ENCODE assay signal across 31 cellular contexts in genomic region chr2:161150704-161151103, GRCh38.
"Had no signal": no experiment of that assay in that cellular context is flagged by ENCODE, and none has a peak within 500 bp of the region (broad histone marks: within the 10 kb centered on the region; RNA-seq: fewer than 3 reads in every experiment).

No MANE protein-coding gene starts in this region.

- DNase-seq: activated CD4-positive, alpha-beta T cell treated with anti-CD3 and anti-CD28 coated beads for 1 hour; activated CD4-positive, alpha-beta T cell treated with anti-CD3 and anti-CD28 coated beads for 4 hours; activated CD4-positive, alpha-beta T cell treated with anti-CD3 and anti-CD28 coated beads, Interleukin-2, amount 10 ng/mL, durations not matched to agents 7 days and 5 days; activated CD4-positive, alpha-beta T cell treated with anti-CD3 and anti-CD28 coated beads, Interleukin-2, amount 50 U/mL, for 48 hours; activated CD8-positive, alpha-beta memory T cell treated with anti-CD3 and anti-CD28 coated beads for 24 hours; activated CD8-positive, alpha-beta T cell treated with anti-CD3 and anti-CD28 coated beads for 36 hours; activated effector memory CD4-positive, alpha-beta T cell treated with Interleukin-2 at 50 U/mL for 16 hours; activated gamma-delta T cell treated with Interleukin-2 at 50 U/mL for 16 hours; activated naive CD4-positive, alpha-beta T cell treated with anti-CD3 and anti-CD28 coated beads, Interleukin-2, amount 50 U/mL, for 16 hours; activated naive CD4-positive, alpha-beta T cell treated with Interleukin-2 at 50 U/mL for 16 hours; activated T-cell treated with anti-CD3 and anti-CD28 coated beads, Interleukin-2, amount 50 U/mL, for 1 hour; activated T-cell treated with anti-CD3 and anti-CD28 coated beads, Interleukin-2, amount 50 U/mL, for 48 hours; central memory CD4-positive, alpha-beta T cell; dorsolateral prefrontal cortex; effector memory CD4-positive, alpha-beta T cell; endodermal cell; foreskin fibroblast; glutamatergic neuron; heart left ventricle; T-helper 2 cell had no signal

- ATAC-seq: activated CD8-positive, alpha-beta T cell treated with anti-CD3 and anti-CD28 coated beads for 36 hours; esophagus mucosa; heart left ventricle; WTC11 had no signal

- H3K36me3 ChIP-seq: ascending aorta, breast epithelium, cardiac muscle cell, heart left ventricle had no signal

- H3K27me3 Mint-ChIP-seq: activated CD4-positive, alpha-beta T cell treated with anti-CD3 and anti-CD28 coated beads, Interleukin-2, amount 10 ng/mL, durations not matched to agents 7 days and 5 days; activated CD8-positive, alpha-beta T cell treated with anti-CD3 and anti-CD28 coated beads for 36 hours; activated naive CD8-positive, alpha-beta T cell; dendritic cell treated with granulocyte-macrophage colony-stimulating factor and Interleukin-4, amounts not matched to agents 40 ng/mL and 50 ng/mL, for 4 days had no signal

- FAIRE-seq: frontal cortex had no signal

- H3K27ac ChIP-seq: ascending aorta, breast epithelium, cardiac muscle cell, coronary artery, dorsolateral prefrontal cortex, heart left ventricle, VCaP had no signal

- H3K4me3 Mint-ChIP-seq: activated CD4-positive, alpha-beta T cell treated with anti-CD3 and anti-CD28 coated beads, Interleukin-2, amount 10 ng/mL, durations not matched to agents 7 days and 5 days; activated CD8-positive, alpha-beta T cell treated with anti-CD3 and anti-CD28 coated beads for 36 hours; activated naive CD8-positive, alpha-beta T cell; brain; dendritic cell treated with granulocyte-macrophage colony-stimulating factor and Interleukin-4, amounts not matched to agents 40 ng/mL and 50 ng/mL, for 4 days; endodermal cell; WTC11 had no signal

- H3K27ac Mint-ChIP-seq: activated CD4-positive, alpha-beta T cell treated with anti-CD3 and anti-CD28 coated beads, Interleukin-2, amount 10 ng/mL, durations not matched to agents 7 days and 5 days; activated CD8-positive, alpha-beta T cell treated with anti-CD3 and anti-CD28 coated beads for 36 hours; brain; dendritic cell treated with granulocyte-macrophage colony-stimulating factor and Interleukin-4, amounts not matched to agents 40 ng/mL and 50 ng/mL, for 4 days; endodermal cell; WTC11 had no signal

- H3K4me1 ChIP-seq: ascending aorta, breast epithelium, heart left ventricle had no signal

- H3K4me1 Mint-ChIP-seq: brain, endodermal cell, WTC11 had no signal

- H3K36me3 Mint-ChIP-seq: brain had no signal

- H3K27me3 ChIP-seq: ascending aorta, breast epithelium, cardiac muscle cell, dorsolateral prefrontal cortex, heart left ventricle had no signal

- H3K4me3 ChIP-seq: ascending aorta, breast epithelium, cardiac muscle cell, coronary artery, dorsolateral prefrontal cortex, heart left ventricle had no signal
